8 cellular contexts compared by ENCODE assay signal in genomic region chr6:136607932-136608772, GRCh38. TPM values are rescaled to one million over a fixed set of nuclear protein-coding genes. Genes with fewer than 3 reads are reported as not detected.
DNase-seq lines count a peak whose midpoint lies in the region; ATAC-seq and TF ChIP-seq lines count a peak whose summit lies in the region.

No MANE protein-coding gene starts in this region.

- no peaks in the 10 kb centered on the region for H3K9me3 ChIP-seq in A673 (ENCODE audit: low read depth, low read length, poor library complexity, severe bottlenecking)

- peaks cover 32% of the 10 kb centered on the region for H3K4me1 ChIP-seq in A673 (ENCODE audit: insufficient read depth, low read length, poor library complexity, severe bottlenecking)

- peaks cover 29% of the 10 kb centered on the region for H3K36me3 Mint-ChIP-seq in memory B cell

- ATAC-seq in HG02938 (IDR thresholded peaks at IDR 0.05; ENCODE audit: unreplicated experiment) (peak; percentile 86), memory B cell (ENCODE audit: low read depth) (peak; percentile 98)

- DNase-seq in A673 (ENCODE audit: low spot score) (peak; percentile 78), GM13977 (ENCODE audit: low spot score) (peak; percentile 53), NCI-H2227 treated with DMSO at 0.1 percent for 48 hours (lab: John Stamatoyannopoulos, UW) (peak; percentile 4), dedifferentiated amniotic fluid mesenchymal stem cell (ENCODE audit: extremely low spot score) (peak; percentile 49), memory B cell (ENCODE audit: low spot score in 2 of 2) (peak; percentile 80 to 82)
- DNase-seq in activated CD4-positive, alpha-beta T cell treated with anti-CD3 and anti-CD28 coated beads for 48 hours = peak; percentile 90
- DNase-seq in stimulated activated CD8-positive, alpha-beta memory T cell treated with anti-CD3 and anti-CD28 coated beads, Interleukin-4, amount 100 ng/mL, for 1 hour (ENCODE audit: low read depth in 2 of 2, low spot score in 1 of 2) = peak; percentile 44 to 56

- no peaks in the 10 kb centered on the region for H3K9me3 Mint-ChIP-seq in memory B cell

- in situ Hi-C loops in GM13977 (cut with MboI; ENCODE audit: low pct_unique_long_range_greater_than_20kb, low sequenced_read_pairs, unreplicated experiment) = no loop called here

- H3K36me3 ChIP-seq in A673 (ENCODE audit: insufficient read depth, low read length, poor library complexity, severe bottlenecking) = no peaks in the 10 kb centered on the region

- no peak overlapping the region for H3K4me3 Mint-ChIP-seq in memory B cell

- H3K27me3 ChIP-seq in A673 (replicated peaks; ENCODE audit: insufficient read depth, low read depth, low read length, poor library complexity) = no peaks in the 10 kb centered on the region

- POLR2A ChIA-PET in A673 (lab: Charles Lee; ENCODE audit: low non-redundant PET) = no interaction called here

- no TSS peak for BruUV-seq in A673 (replicated peaks; lab: Mats Ljungman, UMichigan)

- H3K4me1 Mint-ChIP-seq in memory B cell = peaks cover 6% of the 10 kb centered on the region

- TF ChIP-seq CTCF in A673 (conservative IDR thresholded peaks at IDR 0.05; ENCODE audit: low read depth, low read length) = peak; percentile 91
- TF ChIP-seq CTCF in GM13977 (IDR thresholded peaks at IDR 0.05; ENCODE audit: extremely low read depth, insufficient read depth, missing control alignments) = peak; percentile 80

- no peaks in the 10 kb centered on the region for H3K27me3 Mint-ChIP-seq in memory B cell

- intact Hi-C loops in A673 (cut with micrococcal nuclease; ENCODE audit: unreplicated experiment) = no loop called here

- CTCF ChIA-PET in A673 (lab: Charles Lee) = no interaction called here

- H3K27ac Mint-ChIP-seq in memory B cell = no peak overlapping the region

- H3K27ac ChIP-seq in A673 (ENCODE audit: low read depth, low read length, poor library complexity, severe bottlenecking) = no peak overlapping the region

- no peak overlapping the region for H3K4me3 ChIP-seq in A673 (ENCODE audit: low read depth, low read length, poor library complexity, severe bottlenecking)

RNA-seq across cellular contexts. Expression of gene MAP7, which starts 57.9 kb away (rescaled TPM):
- total RNA-seq in A673 (2021) = 0.09 TPM in 1 of 2 replicates, not detected in the other

Comparison
In these comparisons a context has a peak if more than half of its experiments do, and no peak if none do; other contexts are left out.
1. DNase-seq: peak in every context shown above with its lines; median percentile 90 in activated CD4-positive, alpha-beta T cell treated with anti-CD3 and anti-CD28 coated beads for 48 hours; 81 in memory B cell; 78 in A673; 53 in GM13977; 50 in stimulated activated CD8-positive, alpha-beta memory T cell treated with anti-CD3 and anti-CD28 coated beads, Interleukin-4, amount 100 ng/mL, for 1 hour; 49 in dedifferentiated amniotic fluid mesenchymal stem cell; 4 in NCI-H2227 treated with DMSO at 0.1 percent for 48 hours.